8 cellular contexts compared by ENCODE assay signal in the genomic region with DNA sequence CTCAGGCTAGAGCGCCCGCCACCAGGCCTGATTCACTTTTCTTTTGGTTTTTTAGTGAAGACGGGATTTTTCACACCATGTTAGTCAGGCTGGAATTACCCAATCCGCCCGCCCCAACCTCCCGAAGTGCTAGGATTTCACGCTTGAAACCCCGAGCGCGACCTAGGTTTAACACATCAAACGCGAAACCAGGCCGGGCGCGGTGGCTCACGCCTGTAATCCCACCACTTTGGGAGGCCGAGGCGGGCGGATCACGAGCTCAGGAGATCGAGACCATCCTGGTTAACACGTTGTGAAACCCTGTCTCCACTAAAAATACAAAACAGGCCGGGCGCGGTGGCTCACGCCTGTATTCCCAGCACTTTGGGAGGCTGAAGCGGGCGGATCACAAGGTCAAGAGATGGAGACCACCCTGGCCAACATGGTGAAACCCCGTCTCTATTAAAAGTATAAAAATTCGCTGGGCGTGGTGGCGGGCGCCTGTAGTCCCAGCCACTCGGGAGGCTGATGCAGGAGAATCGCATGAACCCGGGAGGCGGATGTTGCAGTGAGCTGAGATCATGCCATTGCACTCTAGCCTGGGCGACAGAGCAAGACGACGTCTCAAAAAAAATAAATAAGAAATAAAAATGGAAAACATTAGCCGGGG. TPM values are rescaled to one million over a fixed set of nuclear protein-coding genes. Genes with fewer than 3 reads are reported as not detected.
A peak's percentile ranks its signal among the peaks of the same experiment; 100 is the strongest.
DNase-seq lines count a peak whose midpoint lies in the region; ATAC-seq and TF ChIP-seq lines count a peak whose summit lies in the region.
"Not testable (repeated sequence)": the region's sequence is repeated elsewhere in the genome, so short reads cannot be mapped to it uniquely, and the experiment has no call there.

No MANE protein-coding gene starts in this region.

- intact Hi-C loops in Panc1 (cut with micrococcal nuclease; ENCODE audit: unreplicated experiment); upper lobe of right lung (cut with DNase I): not testable (repeated sequence)

- peak overlapping the region; percentile 82 for H3K4me2 ChIP-seq in Karpas-422 (ENCODE audit: low read depth, low read length, poor library complexity, severe bottlenecking)
- peak overlapping the region; percentile 81 for H3K4me2 ChIP-seq in skeletal muscle satellite cell (ENCODE audit: low read length)

- in situ Hi-C loops in Panc1 (cut with HindIII; ENCODE audit: low pct_unique_long_range_greater_than_20kb, low sequenced_read_pairs), result not testable (repeated sequence)

- H3K9me2 ChIP-seq in Karpas-422 (replicated peaks; ENCODE audit: insufficient read depth, low read length), result not testable (repeated sequence)

- peaks cover 16% of the 10 kb centered on the region; the same call in 1 of the 2 replicates for H3K36me3 ChIP-seq in Karpas-422 (ENCODE audit: insufficient read depth, low read length)
- not testable (repeated sequence) for H3K36me3 ChIP-seq in Panc1 (ENCODE audit: control insufficient read depth, insufficient read depth, low read length); skeletal muscle satellite cell (ENCODE audit: insufficient read depth, low read length)
- H3K36me3 ChIP-seq in duodenal mucosa (ENCODE audit: control insufficient read depth in 1 of 2, insufficient read depth in 2 of 2, low read length in 2 of 2), result peaks cover 0 to 15% of the 10 kb centered on the region in 2 donors
- peaks cover 11% of the 10 kb centered on the region for H3K36me3 ChIP-seq in upper lobe of right lung

- H2AFZ ChIP-seq in Karpas-422 (ENCODE audit: low read length), result peak overlapping the region; percentile 68; the same call in 1 of the 2 replicates

- not testable (repeated sequence) for BruUV-seq in Panc1 (replicated peaks; lab: Mats Ljungman, UMichigan)

- POLR2A ChIA-PET in Panc1 (lab: Charles Lee), result interaction anchor here (0.6 to 2.3 kb wide), 24 partner anchors 9 to 1174 kb away, joined by 3 to 23 read pairs (median 4); a partner anchor contains a TSS

- H3K27ac ChIP-seq in Karpas-422 (ENCODE audit: low read length) (peak overlapping the region; percentile 92), Panc1 (ENCODE audit: low read length) (peak overlapping the region; percentile 94), duodenal mucosa (ENCODE audit: low read depth, low read length) (peak overlapping the region; percentile 94), layer of hippocampus (ENCODE audit: low read depth, low read length) (peak overlapping the region; percentile 95), upper lobe of right lung (peak overlapping the region; percentile 98)

- H3K9me3 ChIP-seq in Karpas-422 (ENCODE audit: low read length); Panc1 (ENCODE audit: control insufficient read depth, insufficient read depth, low read depth, low read length); duodenal mucosa (ENCODE audit: control insufficient read depth in 1 of 2, low read length in 2 of 2); skeletal muscle satellite cell (replicated peaks; ENCODE audit: low read length); upper lobe of right lung: not testable (repeated sequence)

- not testable (repeated sequence) for H4K20me1 ChIP-seq in Karpas-422 (ENCODE audit: insufficient read depth, low read depth, low read length)

- H3K4me3 ChIP-seq in Karpas-422 (ENCODE audit: low read length) (peak overlapping the region; percentile 97), Panc1 (ENCODE audit: low read depth in 2 of 2, low read length in 2 of 2) (peak overlapping the region; percentile 83 to 98), duodenal mucosa (ENCODE audit: low read depth in 1 of 2, low read length in 2 of 2) (peak overlapping the region; percentile 97 to 99), skeletal muscle satellite cell (ENCODE audit: low read length) (peak overlapping the region; percentile 93), upper lobe of right lung (peak overlapping the region; percentile 86)

- peak; percentile 54 for TF ChIP-seq POLR2A in GM10847 (IDR thresholded peaks at IDR 0.05; ENCODE audit: extremely low read depth, insufficient read length)

- peaks cover 29% of the 10 kb centered on the region for H3K79me2 ChIP-seq in Karpas-422 (ENCODE audit: low read length)

- peaks cover 37% of the 10 kb centered on the region for H3K4me1 ChIP-seq in Karpas-422 (ENCODE audit: low read length)
- H3K4me1 ChIP-seq in Panc1 (ENCODE audit: control insufficient read depth, insufficient read depth, low read length), result peaks cover 12% of the 10 kb centered on the region
- peaks cover 13 to 23% of the 10 kb centered on the region in 2 donors for H3K4me1 ChIP-seq in duodenal mucosa (ENCODE audit: control insufficient read depth in 1 of 2, insufficient read depth in 2 of 2, low read length in 2 of 2)
- not testable (repeated sequence) for H3K4me1 ChIP-seq in skeletal muscle satellite cell (ENCODE audit: control insufficient read depth, insufficient read depth, low read length)
- H3K4me1 ChIP-seq in upper lobe of right lung, result peaks cover 20% of the 10 kb centered on the region

- not testable (repeated sequence) for TF ChIP-seq CTCF in Panc1 (IDR thresholded peaks at IDR 0.05); upper lobe of right lung (IDR thresholded peaks at IDR 0.05)

- peak; percentile 64 for ATAC-seq in Panc1
- peak; percentile 5 for ATAC-seq in upper lobe of right lung

- H3K9ac ChIP-seq in Karpas-422 (ENCODE audit: low read length) (peak overlapping the region; percentile 86), duodenal mucosa (ENCODE audit: low read depth in 1 of 2, low read length in 2 of 2) (peak overlapping the region; percentile 89 to 92), skeletal muscle satellite cell (ENCODE audit: low read depth, low read length) (peak overlapping the region; percentile 86)

- peak; percentile 80 for DNase-seq in Karpas-422
- peak; percentile 85 for DNase-seq in Panc1 (ENCODE audit: low read depth, low spot score)
- peak; percentile 69 for DNase-seq in activated CD8-positive, alpha-beta memory T cell treated with anti-CD3 and anti-CD28 coated beads, Interleukin-2, amount 50 U/mL, for 24 hours (ENCODE audit: extremely low read depth)
- DNase-seq in upper lobe of right lung, result peak; percentile 85

- H3K27me3 ChIP-seq in Karpas-422 (ENCODE audit: low read length); Panc1 (ENCODE audit: control insufficient read depth, insufficient read depth, low read length); duodenal mucosa (ENCODE audit: control insufficient read depth in 1 of 2, insufficient read depth in 2 of 2, low read length in 2 of 2); layer of hippocampus (ENCODE audit: control insufficient read depth, insufficient read depth, low read length); skeletal muscle satellite cell (ENCODE audit: control insufficient read depth, insufficient read depth, low read length); upper lobe of right lung: not testable (repeated sequence)

- CTCF ChIA-PET in Panc1 (lab: Charles Lee), result interaction anchor here (0.9 to 1.1 kb wide), 2 partner anchors 15 to 40 kb away, joined by 3 to 4 read pairs; a partner anchor contains a TSS

RNA-seq across cellular contexts. Expression of a gene that starts 1.4 kb away (rescaled TPM):
- total RNA-seq in Karpas-422 (2014; rRNA removed; shearing (Covaris generic); ENCODE audit: low replicate concordance), result 44.0 and 123 TPM in 2 replicates
- total RNA-seq in Panc1 (2021; ENCODE audit: unreplicated experiment), result 62.9 TPM
- polyA plus RNA-seq in Panc1 (2012; ENCODE audit: insufficient read length), result 70.2 TPM
- 44.9 and 45.4 TPM in 2 replicates for total RNA-seq in skeletal muscle satellite cell (2012; rRNA removed)
- total RNA-seq in upper lobe of right lung, result 43.9 TPM

RNA-seq across cellular contexts. Expression of a gene that starts 8.2 kb away (rescaled TPM):
- total RNA-seq in Karpas-422 (2014; rRNA removed; shearing (Covaris generic); ENCODE audit: low replicate concordance), result 2.7 TPM in 1 of 2 replicates, not detected in the other
- total RNA-seq in Panc1 (2021; ENCODE audit: unreplicated experiment) (not detected), upper lobe of right lung (not detected)
- polyA plus RNA-seq in Panc1 (2012; ENCODE audit: insufficient read length), result not detected
- total RNA-seq in skeletal muscle satellite cell (2012; rRNA removed), result not detected in 2 replicates

RNA-seq across cellular contexts. Expression of a gene that starts 9.0 kb away (rescaled TPM):
- total RNA-seq in Karpas-422 (2014; rRNA removed; shearing (Covaris generic); ENCODE audit: low replicate concordance), result 30.0 and 39.9 TPM in 2 replicates
- total RNA-seq in Panc1 (2021; ENCODE audit: unreplicated experiment) (31.4 TPM), upper lobe of right lung (40.9 TPM)
- polyA plus RNA-seq in Panc1 (2012; ENCODE audit: insufficient read length), result 41.2 TPM
- 21.0 and 29.1 TPM in 2 replicates for total RNA-seq in skeletal muscle satellite cell (2012; rRNA removed)

RNA-seq across cellular contexts. Expression of a gene that starts 35.6 kb away (rescaled TPM):
- 37.5 and 41.1 TPM in 2 replicates for total RNA-seq in Karpas-422 (2014; rRNA removed; shearing (Covaris generic); ENCODE audit: low replicate concordance)
- total RNA-seq in Panc1 (2021; ENCODE audit: unreplicated experiment), result 56.7 TPM
- polyA plus RNA-seq in Panc1 (2012; ENCODE audit: insufficient read length), result 44.9 TPM
- 21.5 and 27.1 TPM in 2 replicates for total RNA-seq in skeletal muscle satellite cell (2012; rRNA removed)
- total RNA-seq in upper lobe of right lung, result 96.2 TPM

RNA-seq across cellular contexts. Expression of a gene that starts 39.9 kb away (rescaled TPM):
- total RNA-seq in Karpas-422 (2014; rRNA removed; shearing (Covaris generic); ENCODE audit: low replicate concordance), result 167 and 208 TPM in 2 replicates
- total RNA-seq in Panc1 (2021; ENCODE audit: unreplicated experiment) (184 TPM), upper lobe of right lung (255 TPM)
- polyA plus RNA-seq in Panc1 (2012; ENCODE audit: insufficient read length), result 426 TPM
- 141 and 185 TPM in 2 replicates for total RNA-seq in skeletal muscle satellite cell (2012; rRNA removed)

Comparison
In these comparisons a context has a peak if more than half of its experiments do, and no peak if none do; other contexts are left out.
1. Peak in every context shown above with its lines: DNase-seq, ATAC-seq, H3K4me3 ChIP-seq and H3K27ac ChIP-seq.